8 cellular contexts compared by ENCODE assay signal in genomic region chr1:8027748-8028631, GRCh38. TPM values are rescaled to one million over a fixed set of nuclear protein-coding genes. Genes with fewer than 3 reads are reported as not detected.
A peak's percentile ranks its signal among the peaks of the same experiment; 100 is the strongest.
DNase-seq lines count a peak whose midpoint lies in the region; ATAC-seq and TF ChIP-seq lines count a peak whose summit lies in the region.

No MANE protein-coding gene starts in this region.

- H3K27me3 Mint-ChIP-seq in endothelial cell (ENCODE audit: unreplicated experiment), result peaks cover 6% of the 10 kb centered on the region
- H3K27me3 Mint-ChIP-seq in activated CD8-positive, alpha-beta T cell treated with anti-CD3 and anti-CD28 coated beads for 36 hours, result peaks cover 32% of the 10 kb centered on the region

- peak overlapping the region in 1 of 2 donors; percentile 84 for H3K4me3 ChIP-seq in cardiac fibroblast (replicated peaks in 1 of 2; ENCODE audit: low read depth in 2 of 2, low read length in 2 of 2)

- intact Hi-C loops in activated CD8-positive, alpha-beta T cell treated with anti-CD3 and anti-CD28 coated beads for 36 hours (cut with micrococcal nuclease), result loop anchor here (5.0 kb wide), 1 partner anchor 289 kb away; the partner anchor contains the start of gene SLC45A1

- ATAC-seq in activated CD8-positive, alpha-beta T cell treated with anti-CD3 and anti-CD28 coated beads for 36 hours, result no peak
- ATAC-seq in HG03139 (IDR thresholded peaks at IDR 0.05; ENCODE audit: unreplicated experiment), result no peak

- peaks cover 28% of the 10 kb centered on the region for H3K4me1 Mint-ChIP-seq in endothelial cell (ENCODE audit: unreplicated experiment)
- H3K4me1 Mint-ChIP-seq in activated CD8-positive, alpha-beta T cell treated with anti-CD3 and anti-CD28 coated beads for 36 hours (ENCODE audit: low read depth), result peaks cover 9% of the 10 kb centered on the region

- CTCF ChIA-PET in activated CD8-positive, alpha-beta T cell treated with anti-CD3 and anti-CD28 coated beads for 36 hours (lab: Charles Lee), result interaction anchor here (0.9 to 2.6 kb wide), 3 partner anchors 8 to 286 kb away, joined by 3 to 17 read pairs (median 3); no protein-coding TSS in a partner anchor

- DNase-seq in AG08395 (ENCODE audit: low spot score) (peak; percentile 66), HT-29 (ENCODE audit: low spot score) (peak; percentile 86), cardiac fibroblast (ENCODE audit: low read depth in 2 of 2) (peak; percentile 91 to 92), myocyte (ENCODE audit: low read depth) (peak; percentile 62), endothelial cell (ENCODE audit: low spot score) (no peak), germinal center (ENCODE audit: low spot score) (no peak)
- no peak for DNase-seq in activated CD8-positive, alpha-beta T cell treated with anti-CD3 and anti-CD28 coated beads for 36 hours

- POLR2A ChIA-PET in activated CD8-positive, alpha-beta T cell treated with anti-CD3 and anti-CD28 coated beads for 36 hours (lab: Charles Lee), result interaction anchor here (0.7 kb wide), 1 partner anchor 12 kb away, joined by 3 read pairs; no protein-coding TSS in a partner anchor

- TF ChIP-seq CTCF in cardiac fibroblast (IDR thresholded peaks at IDR 0.05; ENCODE audit: low read depth, low read length), result no peak
- no peak for TF ChIP-seq CTCF in endothelial cell (IDR thresholded peaks at IDR 0.05; ENCODE audit: unreplicated experiment)
- TF ChIP-seq CTCF in activated CD8-positive, alpha-beta T cell treated with anti-CD3 and anti-CD28 coated beads for 36 hours (IDR thresholded peaks at IDR 0.05), result no peak

- H3K27ac Mint-ChIP-seq in endothelial cell (ENCODE audit: unreplicated experiment), result no peak overlapping the region
- no peak overlapping the region for H3K27ac Mint-ChIP-seq in activated CD8-positive, alpha-beta T cell treated with anti-CD3 and anti-CD28 coated beads for 36 hours

- no peak overlapping the region for H3K4me3 Mint-ChIP-seq in endothelial cell (ENCODE audit: unreplicated experiment)
- no peak overlapping the region for H3K4me3 Mint-ChIP-seq in activated CD8-positive, alpha-beta T cell treated with anti-CD3 and anti-CD28 coated beads for 36 hours

- peaks cover 9% of the 10 kb centered on the region for H3K36me3 Mint-ChIP-seq in endothelial cell (ENCODE audit: low read depth, unreplicated experiment)
- no peaks in the 10 kb centered on the region for H3K36me3 Mint-ChIP-seq in activated CD8-positive, alpha-beta T cell treated with anti-CD3 and anti-CD28 coated beads for 36 hours (ENCODE audit: low read depth)

- no peaks in the 10 kb centered on the region for H3K9me3 Mint-ChIP-seq in endothelial cell (ENCODE audit: unreplicated experiment)
- no peaks in the 10 kb centered on the region for H3K9me3 Mint-ChIP-seq in activated CD8-positive, alpha-beta T cell treated with anti-CD3 and anti-CD28 coated beads for 36 hours

RNA-seq across cellular contexts. Expression of gene ERRFI1, which starts 1.9 kb away (rescaled TPM):
- 76.1 and 76.5 TPM in 2 replicates for total RNA-seq in HT-29 (2014; rRNA removed; shearing (Covaris generic))
- total RNA-seq in myocyte (138 and 194 TPM in 2 replicates), endothelial cell (ENCODE audit: unreplicated experiment) (16.5 TPM)
- polyA plus RNA-seq in myocyte (2012), result 84.3 TPM
- 1 to 10 TPM; 1.6 to 2.2 TPM for total RNA-seq in activated CD8-positive, alpha-beta T cell treated with anti-CD3 and anti-CD28 coated beads for 36 hours

Comparison
In these comparisons a context has a peak if more than half of its experiments do, and no peak if none do; other contexts are left out.
1. DNase-seq: peak in AG08395 (single experiment), HT-29 (single experiment), cardiac fibroblast (2 of 2) and myocyte (single experiment); none in endothelial cell (single experiment), activated CD8-positive, alpha-beta T cell treated with anti-CD3 and anti-CD28 coated beads for 36 hours (single experiment) and germinal center (single experiment).